1 cellular context compared by ENCODE assay signal in the genomic region with DNA sequence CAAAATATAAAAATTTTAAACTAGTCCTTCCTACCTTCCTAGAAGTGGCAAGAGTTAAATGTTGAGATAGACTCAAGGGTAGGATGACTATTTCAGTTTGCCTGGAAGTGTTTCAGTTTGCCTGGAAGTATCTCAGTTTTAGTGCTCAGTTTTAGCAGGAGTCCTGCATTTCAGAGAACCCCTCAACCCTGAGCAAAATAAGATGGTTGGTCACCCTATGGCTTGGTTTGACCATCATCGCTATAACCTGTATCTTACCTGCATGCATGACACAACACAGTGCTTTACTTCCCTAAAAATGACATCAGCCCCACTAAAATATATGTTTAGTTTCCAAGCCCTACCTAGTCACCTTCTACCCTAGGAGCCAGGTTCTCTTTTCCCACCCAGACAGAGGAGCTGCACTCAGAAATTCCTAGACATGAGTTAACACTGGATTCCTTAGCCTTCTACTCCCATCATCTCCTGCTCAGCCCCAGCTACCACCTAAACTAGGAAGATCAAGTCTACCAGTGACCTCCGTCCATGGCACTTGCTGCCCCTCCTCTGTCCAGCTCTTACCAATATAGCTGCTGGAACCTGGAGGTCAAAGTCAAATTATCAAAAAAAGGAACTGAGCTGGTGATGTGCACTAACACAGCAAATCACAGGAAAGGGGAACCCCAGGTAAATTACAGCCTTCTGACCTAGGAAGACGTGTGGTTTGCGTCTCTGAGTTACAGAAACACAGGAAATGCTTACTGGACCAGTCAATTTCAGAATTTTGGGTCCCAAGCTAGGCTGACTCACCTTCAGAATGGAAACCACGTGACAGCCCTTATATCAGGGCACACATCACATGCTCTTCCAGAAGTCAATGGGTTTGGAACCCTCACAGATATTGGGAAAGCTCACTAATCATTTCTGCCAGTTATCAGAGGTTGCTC.
TF ChIP-seq lines count a peak whose summit lies in the region.

No MANE protein-coding gene starts in this region.

TF ChIP-seq in GM12878, 131 proteins besides CTCF, POLR2A, EP300 and RAD21 (continued from another document):
- TF ChIP-seq, protein P1, sequence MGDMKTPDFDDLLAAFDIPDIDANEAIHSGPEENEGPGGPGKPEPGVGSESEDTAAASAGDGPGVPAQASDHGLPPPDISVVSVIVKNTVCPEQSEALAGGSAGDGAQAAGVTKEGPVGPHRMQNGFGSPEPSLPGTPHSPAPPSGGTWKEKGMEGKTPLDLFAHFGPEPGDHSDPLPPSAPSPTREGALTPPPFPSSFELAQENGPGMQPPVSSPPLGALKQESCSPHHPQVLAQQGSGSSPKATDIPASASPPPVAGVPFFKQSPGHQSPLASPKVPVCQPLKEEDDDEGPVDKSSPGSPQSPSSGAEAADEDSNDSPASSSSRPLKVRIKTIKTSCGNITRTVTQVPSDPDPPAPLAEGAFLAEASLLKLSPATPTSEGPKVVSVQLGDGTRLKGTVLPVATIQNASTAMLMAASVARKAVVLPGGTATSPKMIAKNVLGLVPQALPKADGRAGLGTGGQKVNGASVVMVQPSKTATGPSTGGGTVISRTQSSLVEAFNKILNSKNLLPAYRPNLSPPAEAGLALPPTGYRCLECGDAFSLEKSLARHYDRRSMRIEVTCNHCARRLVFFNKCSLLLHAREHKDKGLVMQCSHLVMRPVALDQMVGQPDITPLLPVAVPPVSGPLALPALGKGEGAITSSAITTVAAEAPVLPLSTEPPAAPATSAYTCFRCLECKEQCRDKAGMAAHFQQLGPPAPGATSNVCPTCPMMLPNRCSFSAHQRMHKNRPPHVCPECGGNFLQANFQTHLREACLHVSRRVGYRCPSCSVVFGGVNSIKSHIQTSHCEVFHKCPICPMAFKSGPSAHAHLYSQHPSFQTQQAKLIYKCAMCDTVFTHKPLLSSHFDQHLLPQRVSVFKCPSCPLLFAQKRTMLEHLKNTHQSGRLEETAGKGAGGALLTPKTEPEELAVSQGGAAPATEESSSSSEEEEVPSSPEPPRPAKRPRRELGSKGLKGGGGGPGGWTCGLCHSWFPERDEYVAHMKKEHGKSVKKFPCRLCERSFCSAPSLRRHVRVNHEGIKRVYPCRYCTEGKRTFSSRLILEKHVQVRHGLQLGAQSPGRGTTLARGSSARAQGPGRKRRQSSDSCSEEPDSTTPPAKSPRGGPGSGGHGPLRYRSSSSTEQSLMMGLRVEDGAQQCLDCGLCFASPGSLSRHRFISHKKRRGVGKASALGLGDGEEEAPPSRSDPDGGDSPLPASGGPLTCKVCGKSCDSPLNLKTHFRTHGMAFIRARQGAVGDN (IDR thresholded peaks at IDR 0.05) = peak; percentile 87
- TF ChIP-seq ZNF622 (IDR thresholded peaks at IDR 0.05) (no peak), JUND (IDR thresholded peaks at IDR 0.05; ENCODE audit: low read depth, low read length) (no peak), RCOR1 (conservative IDR thresholded peaks at IDR 0.05; ENCODE audit: low read depth, low read length) (0 out of 2 replicates have a peak, but pooled peaks have one; percentile 40), TAF1 (IDR thresholded peaks at IDR 0.05; ENCODE audit: borderline replicate concordance, low read depth, low read length) (no peak), BMI1 (IDR thresholded peaks at IDR 0.05; ENCODE audit: borderline replicate concordance) (peak; percentile 80), RUNX3 (IDR thresholded peaks at IDR 0.05; ENCODE audit: low read length) (peak; percentile 90), KDM1A (IDR thresholded peaks at IDR 0.05; ENCODE audit: borderline replicate concordance) (no peak), IRF4 (IDR thresholded peaks at IDR 0.05; ENCODE audit: low read depth, low read length) (peak; percentile 71), IKZF1 (conservative IDR thresholded peaks at IDR 0.05) (peak; percentile 91), WRNIP1 (IDR thresholded peaks at IDR 0.05; ENCODE audit: borderline replicate concordance, low read depth, low read length) (no peak), ZNF207 (IDR thresholded peaks at IDR 0.05; ENCODE audit: borderline replicate concordance) (no peak), NFYA (IDR thresholded peaks at IDR 0.05; ENCODE audit: borderline replicate concordance, low read depth, low read length) (no peak)
- TF ChIP-seq, protein P2, sequence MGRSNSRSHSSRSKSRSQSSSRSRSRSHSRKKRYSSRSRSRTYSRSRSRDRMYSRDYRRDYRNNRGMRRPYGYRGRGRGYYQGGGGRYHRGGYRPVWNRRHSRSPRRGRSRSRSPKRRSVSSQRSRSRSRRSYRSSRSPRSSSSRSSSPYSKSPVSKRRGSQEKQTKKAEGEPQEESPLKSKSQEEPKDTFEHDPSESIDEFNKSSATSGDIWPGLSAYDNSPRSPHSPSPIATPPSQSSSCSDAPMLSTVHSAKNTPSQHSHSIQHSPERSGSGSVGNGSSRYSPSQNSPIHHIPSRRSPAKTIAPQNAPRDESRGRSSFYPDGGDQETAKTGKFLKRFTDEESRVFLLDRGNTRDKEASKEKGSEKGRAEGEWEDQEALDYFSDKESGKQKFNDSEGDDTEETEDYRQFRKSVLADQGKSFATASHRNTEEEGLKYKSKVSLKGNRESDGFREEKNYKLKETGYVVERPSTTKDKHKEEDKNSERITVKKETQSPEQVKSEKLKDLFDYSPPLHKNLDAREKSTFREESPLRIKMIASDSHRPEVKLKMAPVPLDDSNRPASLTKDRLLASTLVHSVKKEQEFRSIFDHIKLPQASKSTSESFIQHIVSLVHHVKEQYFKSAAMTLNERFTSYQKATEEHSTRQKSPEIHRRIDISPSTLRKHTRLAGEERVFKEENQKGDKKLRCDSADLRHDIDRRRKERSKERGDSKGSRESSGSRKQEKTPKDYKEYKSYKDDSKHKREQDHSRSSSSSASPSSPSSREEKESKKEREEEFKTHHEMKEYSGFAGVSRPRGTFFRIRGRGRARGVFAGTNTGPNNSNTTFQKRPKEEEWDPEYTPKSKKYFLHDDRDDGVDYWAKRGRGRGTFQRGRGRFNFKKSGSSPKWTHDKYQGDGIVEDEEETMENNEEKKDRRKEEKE (IDR thresholded peaks at IDR 0.05) = no peak
- TF ChIP-seq, protein P3, sequence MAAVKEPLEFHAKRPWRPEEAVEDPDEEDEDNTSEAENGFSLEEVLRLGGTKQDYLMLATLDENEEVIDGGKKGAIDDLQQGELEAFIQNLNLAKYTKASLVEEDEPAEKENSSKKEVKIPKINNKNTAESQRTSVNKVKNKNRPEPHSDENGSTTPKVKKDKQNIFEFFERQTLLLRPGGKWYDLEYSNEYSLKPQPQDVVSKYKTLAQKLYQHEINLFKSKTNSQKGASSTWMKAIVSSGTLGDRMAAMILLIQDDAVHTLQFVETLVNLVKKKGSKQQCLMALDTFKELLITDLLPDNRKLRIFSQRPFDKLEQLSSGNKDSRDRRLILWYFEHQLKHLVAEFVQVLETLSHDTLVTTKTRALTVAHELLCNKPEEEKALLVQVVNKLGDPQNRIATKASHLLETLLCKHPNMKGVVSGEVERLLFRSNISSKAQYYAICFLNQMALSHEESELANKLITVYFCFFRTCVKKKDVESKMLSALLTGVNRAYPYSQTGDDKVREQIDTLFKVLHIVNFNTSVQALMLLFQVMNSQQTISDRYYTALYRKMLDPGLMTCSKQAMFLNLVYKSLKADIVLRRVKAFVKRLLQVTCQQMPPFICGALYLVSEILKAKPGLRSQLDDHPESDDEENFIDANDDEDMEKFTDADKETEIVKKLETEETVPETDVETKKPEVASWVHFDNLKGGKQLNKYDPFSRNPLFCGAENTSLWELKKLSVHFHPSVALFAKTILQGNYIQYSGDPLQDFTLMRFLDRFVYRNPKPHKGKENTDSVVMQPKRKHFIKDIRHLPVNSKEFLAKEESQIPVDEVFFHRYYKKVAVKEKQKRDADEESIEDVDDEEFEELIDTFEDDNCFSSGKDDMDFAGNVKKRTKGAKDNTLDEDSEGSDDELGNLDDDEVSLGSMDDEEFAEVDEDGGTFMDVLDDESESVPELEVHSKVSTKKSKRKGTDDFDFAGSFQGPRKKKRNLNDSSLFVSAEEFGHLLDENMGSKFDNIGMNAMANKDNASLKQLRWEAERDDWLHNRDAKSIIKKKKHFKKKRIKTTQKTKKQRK (IDR thresholded peaks at IDR 0.05; ENCODE audit: low read depth, low read length) = no peak
- TF ChIP-seq, protein P4, sequence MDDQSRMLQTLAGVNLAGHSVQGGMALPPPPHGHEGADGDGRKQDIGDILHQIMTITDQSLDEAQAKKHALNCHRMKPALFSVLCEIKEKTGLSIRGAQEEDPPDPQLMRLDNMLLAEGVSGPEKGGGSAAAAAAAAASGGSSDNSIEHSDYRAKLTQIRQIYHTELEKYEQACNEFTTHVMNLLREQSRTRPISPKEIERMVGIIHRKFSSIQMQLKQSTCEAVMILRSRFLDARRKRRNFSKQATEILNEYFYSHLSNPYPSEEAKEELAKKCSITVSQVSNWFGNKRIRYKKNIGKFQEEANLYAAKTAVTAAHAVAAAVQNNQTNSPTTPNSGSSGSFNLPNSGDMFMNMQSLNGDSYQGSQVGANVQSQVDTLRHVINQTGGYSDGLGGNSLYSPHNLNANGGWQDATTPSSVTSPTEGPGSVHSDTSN (IDR thresholded peaks at IDR 0.05; ENCODE audit: insufficient replicate concordance, low read depth, low read length) = no peak
- TF ChIP-seq, protein P5, sequence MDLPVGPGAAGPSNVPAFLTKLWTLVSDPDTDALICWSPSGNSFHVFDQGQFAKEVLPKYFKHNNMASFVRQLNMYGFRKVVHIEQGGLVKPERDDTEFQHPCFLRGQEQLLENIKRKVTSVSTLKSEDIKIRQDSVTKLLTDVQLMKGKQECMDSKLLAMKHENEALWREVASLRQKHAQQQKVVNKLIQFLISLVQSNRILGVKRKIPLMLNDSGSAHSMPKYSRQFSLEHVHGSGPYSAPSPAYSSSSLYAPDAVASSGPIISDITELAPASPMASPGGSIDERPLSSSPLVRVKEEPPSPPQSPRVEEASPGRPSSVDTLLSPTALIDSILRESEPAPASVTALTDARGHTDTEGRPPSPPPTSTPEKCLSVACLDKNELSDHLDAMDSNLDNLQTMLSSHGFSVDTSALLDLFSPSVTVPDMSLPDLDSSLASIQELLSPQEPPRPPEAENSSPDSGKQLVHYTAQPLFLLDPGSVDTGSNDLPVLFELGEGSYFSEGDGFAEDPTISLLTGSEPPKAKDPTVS (IDR thresholded peaks at IDR 0.05; ENCODE audit: low read depth, low read length) = no peak
